In the genomic region with DNA sequence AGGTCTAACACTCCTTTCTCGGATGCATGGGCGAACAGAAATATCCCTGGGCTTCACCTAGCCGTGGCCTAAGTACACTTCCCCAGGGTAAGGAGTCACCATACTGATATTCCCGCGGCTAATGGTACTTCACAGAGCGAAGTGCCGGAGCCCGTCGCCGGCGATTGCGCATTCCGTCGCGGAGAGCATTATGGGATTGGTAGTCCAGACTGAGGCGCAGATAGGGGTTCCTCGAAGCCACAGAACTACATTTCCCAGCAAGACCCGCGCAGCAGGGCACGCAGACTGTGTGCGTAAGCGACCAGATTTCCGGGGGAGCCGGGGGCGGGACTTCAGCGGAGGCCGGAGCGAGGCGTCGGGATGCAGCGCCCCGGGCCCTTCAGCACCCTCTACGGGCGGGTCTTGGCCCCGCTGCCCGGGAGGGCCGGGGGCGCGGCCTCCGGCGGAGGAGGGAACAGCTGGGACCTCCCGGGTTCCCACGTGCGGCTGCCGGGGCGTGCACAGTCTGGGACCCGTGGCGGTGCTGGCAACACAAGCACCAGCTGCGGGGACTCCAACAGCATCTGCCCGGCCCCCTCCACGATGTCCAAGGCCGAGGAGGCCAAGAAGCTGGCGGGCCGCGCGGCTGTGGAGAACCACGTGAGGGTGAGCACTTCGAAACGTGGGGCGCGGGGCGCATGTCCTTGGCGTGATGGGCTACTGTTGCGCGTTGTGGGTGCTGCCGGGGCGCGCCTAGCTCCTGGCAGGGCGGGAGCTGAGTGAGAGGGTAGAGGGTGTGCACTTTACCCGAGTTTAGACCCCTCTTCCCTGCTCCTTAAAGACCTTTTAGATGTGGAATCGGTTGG, we compare ENCODE assay signal across 8 cellular contexts. TPM values are rescaled to one million over a fixed set of nuclear protein-coding genes. Genes with fewer than 3 reads are reported as not detected.
DNase-seq lines count a peak whose midpoint lies in the region; ATAC-seq and TF ChIP-seq lines count a peak whose summit lies in the region.

A gene (plus strand): TSS at position 335 of the 845 bp plus-strand sequence. CDS start 26 bp downstream, at position 361.

- peak; percentile 96 for ATAC-seq in GM21515 (IDR thresholded peaks at IDR 0.05; ENCODE audit: unreplicated experiment)

- DNase-seq in DMS 273 treated with DMSO at 0.1 percent for 48 hours (lab: John Stamatoyannopoulos, UW), result peak; percentile 98
- DNase-seq in HuH-7 (ENCODE audit: low spot score), result peak; percentile 93
- DNase-seq in activated CD8-positive, alpha-beta memory T cell treated with anti-CD3 and anti-CD28 coated beads, Interleukin-2, amount 50 U/mL, for 4 hours, result peak; percentile 99
- peak; percentile 97 for DNase-seq in endothelial cell (ENCODE audit: low spot score)
- peak; percentile 98 for DNase-seq in midbrain (lab: John Stamatoyannopoulos, UW)
- peak; percentile 93 to 97 for DNase-seq in stimulated activated CD8-positive, alpha-beta memory T cell treated with anti-CD3 and anti-CD28 coated beads, Interleukin-2, amount 100 ng/mL, for 1 hour (ENCODE audit: low read depth in 2 of 2)

- peaks cover 20% of the 10 kb centered on the region for H3K4me1 Mint-ChIP-seq in endothelial cell (ENCODE audit: unreplicated experiment)

- no peaks in the 10 kb centered on the region for H4K20me1 ChIP-seq in OCI-LY1 (ENCODE audit: insufficient read depth, low read length)

- TF ChIP-seq CTCF in OCI-LY1 (IDR thresholded peaks at IDR 0.05; ENCODE audit: low read length), result peak; percentile 56
- TF ChIP-seq CTCF in endothelial cell (IDR thresholded peaks at IDR 0.05; ENCODE audit: unreplicated experiment), result peak; percentile 18

- H3K9me2 ChIP-seq in OCI-LY1 (ENCODE audit: low read depth, low read length), result no peaks in the 10 kb centered on the region

- peaks cover 48% of the 10 kb centered on the region for H3K79me2 ChIP-seq in OCI-LY1 (ENCODE audit: insufficient read depth, low read length)

- H3K36me3 ChIP-seq in OCI-LY1 (ENCODE audit: insufficient read depth, low read length), result peaks cover 9% of the 10 kb centered on the region; the same call in 1 of the 2 replicates

- H3K27ac Mint-ChIP-seq in endothelial cell (ENCODE audit: unreplicated experiment), result peak within 1 kb of the TSS; percentile 84

- peaks cover 5% of the 10 kb centered on the region for H3K27me3 Mint-ChIP-seq in endothelial cell (ENCODE audit: unreplicated experiment)

- peak within 1 kb of the TSS; percentile 97 for H3K4me3 Mint-ChIP-seq in endothelial cell (ENCODE audit: unreplicated experiment)

- H3K36me3 Mint-ChIP-seq in endothelial cell (ENCODE audit: low read depth, unreplicated experiment), result peaks cover 15% of the 10 kb centered on the region

- H3K27ac ChIP-seq in OCI-LY1 (ENCODE audit: low read depth, low read length, poor library complexity, severe bottlenecking), result peak within 1 kb of the TSS; percentile 60

- H3K9me3 ChIP-seq in OCI-LY1 (ENCODE audit: low read length), result peaks cover 5% of the 10 kb centered on the region

- H3K27me3 ChIP-seq in OCI-LY1 (ENCODE audit: insufficient read depth, low read length), result no peaks in the 10 kb centered on the region

- peak within 1 kb of the TSS; percentile 93 for H3K9ac ChIP-seq in OCI-LY1 (ENCODE audit: low read length)

- H3K4me1 ChIP-seq in OCI-LY1 (ENCODE audit: insufficient read depth, low read length, severe bottlenecking), result peaks cover 28% of the 10 kb centered on the region

- H3K4me2 ChIP-seq in OCI-LY1 (ENCODE audit: low read length), result peak within 1 kb of the TSS; percentile 93

- peak within 1 kb of the TSS; percentile 90 for H3K4me3 ChIP-seq in OCI-LY1 (ENCODE audit: low read depth, low read length, poor library complexity, severe bottlenecking)

- H2AFZ ChIP-seq in OCI-LY1 (ENCODE audit: low read length), result no peak within 1 kb of the TSS

- H3K9me3 Mint-ChIP-seq in endothelial cell (ENCODE audit: unreplicated experiment), result peaks cover 5% of the 10 kb centered on the region

- no peaks in the 10 kb centered on the region for H3F3A ChIP-seq in OCI-LY1 (ENCODE audit: insufficient read depth, low read length)

RNA-seq across cellular contexts. Expression of the gene that starts here (rescaled TPM):
- total RNA-seq in endothelial cell (ENCODE audit: unreplicated experiment), result 22.4 TPM

Comparison
In these comparisons a context has a peak if more than half of its experiments do, and no peak if none do; other contexts are left out.
1. Peak in every context shown above with its lines: DNase-seq, ATAC-seq, H3K4me3 ChIP-seq and H3K27ac ChIP-seq.